ENCODE assay signal across 11 cellular contexts in genomic region chr5:39760385-39761198, GRCh38.
DNase-seq lines count a peak whose midpoint lies in the region; ATAC-seq and TF ChIP-seq lines count a peak whose summit lies in the region.
"Had no signal": no experiment of that assay in that cellular context is flagged by ENCODE, and none has a peak within 500 bp of the region (broad histone marks: within the 10 kb centered on the region; RNA-seq: fewer than 3 reads in every experiment).

No MANE protein-coding gene starts in this region.

- no peak overlapping the region for H3K4me3 Mint-ChIP-seq in stimulated activated memory B cell treated with anti-CD40 and anti-IgM and Interleukin-4, amounts not matched to agents 10 μg/mL and 1 μg/mL and 100 μg/mL, for 72 hours
- H3K4me3 Mint-ChIP-seq: central memory CD8-positive, alpha-beta T cell had no signal

- no peaks in the 10 kb centered on the region for H3K4me1 ChIP-seq in mucosa of rectum (ENCODE audit: control insufficient read depth in 2 of 2, insufficient read depth in 2 of 2, low read length in 2 of 2)

- H3K27ac ChIP-seq in coronary artery (peak overlapping the region; percentile 60 to 85), mucosa of rectum (ENCODE audit: low read depth in 2 of 2, low read length in 2 of 2) (peak overlapping the region; percentile 7 to 55)

- no peak for ATAC-seq in stimulated activated memory B cell treated with anti-CD40 and anti-IgM and Interleukin-4, amounts not matched to agents 10 μg/mL and 1 μg/mL and 100 μg/mL, for 72 hours
- ATAC-seq in HG02678 (IDR thresholded peaks at IDR 0.05; ENCODE audit: unreplicated experiment) = no peak

- no peaks in the 10 kb centered on the region for H3K36me3 ChIP-seq in mucosa of rectum (ENCODE audit: control insufficient read depth in 2 of 2, insufficient read depth in 2 of 2, low read length in 2 of 2)
- H3K36me3 ChIP-seq: BLaER1 treated with 17β-estradiol and CSF1 and Interleukin-3, amounts not matched to agents 10 nM and 100 nM had no signal

- peaks cover 0 to 2% of the 10 kb centered on the region in 2 donors for H3K9me3 ChIP-seq in mucosa of rectum (ENCODE audit: control insufficient read depth in 2 of 2, low read length in 2 of 2)

- H3K27ac Mint-ChIP-seq in stimulated activated memory B cell treated with anti-CD40 and anti-IgM and Interleukin-4, amounts not matched to agents 10 μg/mL and 1 μg/mL and 100 μg/mL, for 72 hours = no peak overlapping the region

- DNase-seq in AG08396 (ENCODE audit: low spot score) = peak; percentile 58
- peak; percentile 62 for DNase-seq in NOMO-1 treated with dmso at 0.1 percent for 144 hours (lab: John Stamatoyannopoulos, UW; ENCODE audit: unreplicated experiment)
- no peak for DNase-seq in coronary artery (ENCODE audit: low spot score)
- no peak for DNase-seq in T-helper 2 cell
- DNase-seq in dermis blood vessel endothelial cell = no peak
- DNase-seq: NCI-H146 had no signal

- H3K4me3 ChIP-seq in coronary artery (peak overlapping the region; percentile 41), mucosa of rectum (ENCODE audit: low read length in 2 of 2) (no peak overlapping the region)
- H3K4me3 ChIP-seq: BLaER1 treated with 17β-estradiol and CSF1 and Interleukin-3, amounts not matched to agents 10 nM and 100 nM had no signal

- no peaks in the 10 kb centered on the region for H3K36me3 Mint-ChIP-seq in stimulated activated memory B cell treated with anti-CD40 and anti-IgM and Interleukin-4, amounts not matched to agents 10 μg/mL and 1 μg/mL and 100 μg/mL, for 72 hours

- no peak for TF ChIP-seq CTCF in coronary artery (IDR thresholded peaks at IDR 0.05)

- H3K27me3 Mint-ChIP-seq in stimulated activated memory B cell treated with anti-CD40 and anti-IgM and Interleukin-4, amounts not matched to agents 10 μg/mL and 1 μg/mL and 100 μg/mL, for 72 hours = no peaks in the 10 kb centered on the region

- no peak overlapping the region for H3K9ac ChIP-seq in mucosa of rectum (ENCODE audit: low read depth in 1 of 2, low read length in 2 of 2)
- H3K9ac ChIP-seq: BLaER1 treated with 17β-estradiol and CSF1 and Interleukin-3, amounts not matched to agents 10 nM and 100 nM had no signal

- H3K27me3 ChIP-seq in mucosa of rectum (ENCODE audit: control insufficient read depth in 2 of 2, insufficient read depth in 2 of 2, low read length in 2 of 2) = no peaks in the 10 kb centered on the region
- H3K27me3 ChIP-seq: BLaER1 treated with 17β-estradiol and CSF1 and Interleukin-3, amounts not matched to agents 10 nM and 100 nM had no signal

- H3K4me1 Mint-ChIP-seq in stimulated activated memory B cell treated with anti-CD40 and anti-IgM and Interleukin-4, amounts not matched to agents 10 μg/mL and 1 μg/mL and 100 μg/mL, for 72 hours = no peaks in the 10 kb centered on the region
- H3K4me1 Mint-ChIP-seq: central memory CD8-positive, alpha-beta T cell had no signal

- no peaks in the 10 kb centered on the region for H3K9me3 Mint-ChIP-seq in stimulated activated memory B cell treated with anti-CD40 and anti-IgM and Interleukin-4, amounts not matched to agents 10 μg/mL and 1 μg/mL and 100 μg/mL, for 72 hours
- H3K9me3 Mint-ChIP-seq: central memory CD8-positive, alpha-beta T cell had no signal

Comparison
In these comparisons a context has a peak if more than half of its experiments do, and no peak if none do; other contexts are left out.
1. DNase-seq: peak in AG08396 (single experiment) and NOMO-1 treated with dmso at 0.1 percent for 144 hours (single experiment); none in coronary artery (single experiment), T-helper 2 cell (0 of 5) and dermis blood vessel endothelial cell (single experiment).